12 cellular contexts compared by ENCODE assay signal in genomic region chr1:110620250-110620615, GRCh38. TPM values are rescaled to one million over a fixed set of nuclear protein-coding genes. Genes with fewer than 3 reads are reported as not detected.
DNase-seq lines count a peak whose midpoint lies in the region; ATAC-seq, FAIRE-seq and TF ChIP-seq lines count a peak whose summit lies in the region.
"Had no signal": no experiment of that assay in that cellular context is flagged by ENCODE, and none has a peak within 500 bp of the region (broad histone marks: within the 10 kb centered on the region; RNA-seq: fewer than 3 reads in every experiment).

No MANE protein-coding gene starts in this region.

- no peak for ATAC-seq in HG02870 (IDR thresholded peaks at IDR 0.05; ENCODE audit: unreplicated experiment)

- H3K27ac ChIP-seq in CD4-positive, alpha-beta memory T cell (ENCODE audit: low read depth, low read length): peak overlapping the region; percentile 50

- CTCF ChIA-PET in CD4-positive, alpha-beta memory T cell (lab: Charles Lee; ENCODE audit: partially characterized antibody): interaction anchor here (0.6 to 6.5 kb wide), 48 partner anchors 9 to 519 kb away, joined by 3 to 273 read pairs (median 6); partner anchors contain the start of genes CEPT1, DRAM2 and KCNA2
- CTCF ChIA-PET in activated CD4-positive, alpha-beta memory T cell treated with anti-CD3 and anti-CD28 coated beads for 36 hours (lab: Charles Lee): interaction anchor here (0.6 to 6.4 kb wide), 46 partner anchors 10 to 616 kb away, joined by 3 to 278 read pairs (median 6); partner anchors contain the start of gene KCNA2

- no peak for TF ChIP-seq POLR2A in GM12892 (IDR thresholded peaks at IDR 0.05; ENCODE audit: low read depth, low read length)

- H3K4me1 ChIP-seq in CD4-positive, alpha-beta memory T cell (ENCODE audit: insufficient read depth, low read length): peaks cover 33% of the 10 kb centered on the region

- H3K4me3 ChIP-seq in CD4-positive, alpha-beta memory T cell (ENCODE audit: low read length in 2 of 2): peak overlapping the region in 1 of 2 donors; percentile 60

- H3K4me1 Mint-ChIP-seq in CD4-positive, alpha-beta memory T cell: peaks cover 32 to 50% (median 38%) of the 10 kb centered on the region in 4 donors
- peaks cover 25% of the 10 kb centered on the region for H3K4me1 Mint-ChIP-seq in activated CD4-positive, alpha-beta memory T cell treated with anti-CD3 and anti-CD28 coated beads for 36 hours (ENCODE audit: low read depth)
- peaks cover 24 to 30% of the 10 kb centered on the region in 2 donors for H3K4me1 Mint-ChIP-seq in immature natural killer cell
- peaks cover 5% of the 10 kb centered on the region for H3K4me1 Mint-ChIP-seq in nephron progenitor cell

- FAIRE-seq in GM12892 (lab: Jason Lieb, UNC) (peak; percentile 70), RCC 7860 (lab: Jason Lieb, UNC) (no peak)
- FAIRE-seq: colon had no signal

- no peaks in the 10 kb centered on the region for H3K27me3 ChIP-seq in CD4-positive, alpha-beta memory T cell (ENCODE audit: insufficient read depth, low read length)

- intact Hi-C loops in CD4-positive, alpha-beta memory T cell (cut with micrococcal nuclease): no loop called here
- intact Hi-C loops in activated CD4-positive, alpha-beta memory T cell treated with anti-CD3 and anti-CD28 coated beads for 36 hours (cut with micrococcal nuclease): no loop called here

- peaks cover 0 to 9% (median 0%) of the 10 kb centered on the region in 8 donors for H3K9me3 Mint-ChIP-seq in CD4-positive, alpha-beta memory T cell
- no peaks in the 10 kb centered on the region for H3K9me3 Mint-ChIP-seq in activated CD4-positive, alpha-beta memory T cell treated with anti-CD3 and anti-CD28 coated beads for 36 hours
- H3K9me3 Mint-ChIP-seq in immature natural killer cell (no peaks in the 10 kb centered on the region), nephron progenitor cell (no peaks in the 10 kb centered on the region)
- H3K9me3 Mint-ChIP-seq: neural crest cell had no signal

- DNase-seq in CD4-positive, alpha-beta memory T cell: peak in 1 of 5 donors; percentile 19
- DNase-seq in GM12892 (ENCODE audit: insufficient read length) (no peak), immature natural killer cell (no peak), RCC 7860 (ENCODE audit: low spot score) (no peak), NK-92 (lab: John Stamatoyannopoulos, UW; ENCODE audit: unreplicated experiment) (no peak), nephron progenitor cell (no peak)
- DNase-seq in activated CD4-positive, alpha-beta memory T cell treated with anti-CD3 and anti-CD28 coated beads for 36 hours: no peak
- DNase-seq: NCI-H1048 had no signal

- H3K27me3 Mint-ChIP-seq in CD4-positive, alpha-beta memory T cell: no peaks in the 10 kb centered on the region
- no peaks in the 10 kb centered on the region for H3K27me3 Mint-ChIP-seq in activated CD4-positive, alpha-beta memory T cell treated with anti-CD3 and anti-CD28 coated beads for 36 hours
- H3K27me3 Mint-ChIP-seq in immature natural killer cell (ENCODE audit: low read depth in 3 of 3) (peaks cover 20 to 23% (median 23%) of the 10 kb centered on the region in 3 donors), nephron progenitor cell (ENCODE audit: low read depth, poor library complexity) (peaks cover 97% of the 10 kb centered on the region)

- H3K36me3 Mint-ChIP-seq in CD4-positive, alpha-beta memory T cell: peaks cover 8 to 18% of the 10 kb centered on the region in 2 donors
- peaks cover 3% of the 10 kb centered on the region for H3K36me3 Mint-ChIP-seq in activated CD4-positive, alpha-beta memory T cell treated with anti-CD3 and anti-CD28 coated beads for 36 hours
- H3K36me3 Mint-ChIP-seq in immature natural killer cell (peaks cover 0 to 7% (median 0%) of the 10 kb centered on the region in 3 donors), nephron progenitor cell (ENCODE audit: low read depth) (no peaks in the 10 kb centered on the region)

- H3K4me3 Mint-ChIP-seq in CD4-positive, alpha-beta memory T cell: peak overlapping the region; percentile 86 to 97 (median 91)
- H3K4me3 Mint-ChIP-seq in activated CD4-positive, alpha-beta memory T cell treated with anti-CD3 and anti-CD28 coated beads for 36 hours: peak overlapping the region; percentile 75
- H3K4me3 Mint-ChIP-seq in immature natural killer cell (peak overlapping the region; percentile 80 to 90 (median 87)), nephron progenitor cell (no peak overlapping the region)
- H3K4me3 Mint-ChIP-seq: neural crest cell had no signal

- H3K36me3 ChIP-seq in CD4-positive, alpha-beta memory T cell (ENCODE audit: insufficient read depth, low read length): no peaks in the 10 kb centered on the region

- H3K9me3 ChIP-seq in CD4-positive, alpha-beta memory T cell (ENCODE audit: control insufficient read depth in 1 of 2, low read length in 2 of 2): no peaks in the 10 kb centered on the region

- POLR2A ChIA-PET in CD4-positive, alpha-beta memory T cell (lab: Charles Lee; ENCODE audit: partially characterized antibody): interaction anchor here (0.8 to 5.1 kb wide), 24 partner anchors 10 to 599 kb away, joined by 3 to 104 read pairs (median 6); partner anchors contain the start of genes KCNA2 and KCNA3
- POLR2A ChIA-PET in activated CD4-positive, alpha-beta memory T cell treated with anti-CD3 and anti-CD28 coated beads for 36 hours (lab: Charles Lee): interaction anchor here (1.0 to 1.9 kb wide), 4 partner anchors 10 to 146 kb away, joined by 4 to 10 read pairs (median 6); no protein-coding TSS in a partner anchor

- peak overlapping the region; percentile 90 to 99 (median 97) for H3K27ac Mint-ChIP-seq in CD4-positive, alpha-beta memory T cell
- H3K27ac Mint-ChIP-seq in activated CD4-positive, alpha-beta memory T cell treated with anti-CD3 and anti-CD28 coated beads for 36 hours: peak overlapping the region; percentile 79
- peak overlapping the region in 3 of 6 donors; percentile 56 to 83 (median 70) for H3K27ac Mint-ChIP-seq in immature natural killer cell
- H3K27ac Mint-ChIP-seq in nephron progenitor cell: no peak overlapping the region

- no peak for TF ChIP-seq CTCF in nephron progenitor cell (IDR thresholded peaks at IDR 0.05)

RNA-seq across cellular contexts. Expression of gene KCNA2, which starts 14.1 kb away (rescaled TPM):
- total RNA-seq in CD4-positive, alpha-beta memory T cell: 1 to 10 TPM; 1.2 to 2.2 TPM
- polyA plus RNA-seq in CD4-positive, alpha-beta memory T cell: 1 to 10 TPM in 1 of 2 donors, under 1 TPM in 1; 0.26 to 1.0 TPM
- 0.02 TPM for polyA plus RNA-seq in GM12892 (2012; ENCODE audit: missing spikeins)
- total RNA-seq in activated CD4-positive, alpha-beta memory T cell treated with anti-CD3 and anti-CD28 coated beads for 36 hours: under 1 TPM; 0.24 to 0.36 TPM
- polyA plus RNA-seq in immature natural killer cell: not detected
- total RNA-seq: kidney epithelial cell had no signal

RNA-seq across cellular contexts. Expression of gene KCNA3, which starts 54.5 kb away (rescaled TPM):
- total RNA-seq in CD4-positive, alpha-beta memory T cell: 100 to 1,000 TPM; 124 TPM
- polyA plus RNA-seq in CD4-positive, alpha-beta memory T cell: 10 to 100 TPM; 88.7 to 96.3 TPM
- 0.85 TPM for polyA plus RNA-seq in GM12892 (2012; ENCODE audit: missing spikeins)
- total RNA-seq in activated CD4-positive, alpha-beta memory T cell treated with anti-CD3 and anti-CD28 coated beads for 36 hours: 10 to 100 TPM; 25.2 to 25.6 TPM
- 10 to 100 TPM; 11.7 to 15.3 (median 12.4) TPM for polyA plus RNA-seq in immature natural killer cell

Comparison
In these comparisons a context has a peak if more than half of its experiments do, and no peak if none do; other contexts are left out.
1. RNA of gene KCNA3, which starts 54.5 kb away (total RNA-seq): 124 TPM in CD4-positive, alpha-beta memory T cell; 25.2 to 25.6 TPM in activated CD4-positive, alpha-beta memory T cell treated with anti-CD3 and anti-CD28 coated beads for 36 hours; every median in the first group is over 4 times any median in the second.